Comparison of ENCODE assay signal across 14 cellular contexts in genomic region chr7:124930655-124931597, GRCh38. TPM values are rescaled to one million over a fixed set of nuclear protein-coding genes. Genes with fewer than 3 reads are reported as not detected.
DNase-seq lines count a peak whose midpoint lies in the region; ATAC-seq and TF ChIP-seq lines count a peak whose summit lies in the region.
"Had no signal": no experiment of that assay in that cellular context is flagged by ENCODE, and none has a peak within 500 bp of the region (broad histone marks: within the 10 kb centered on the region; RNA-seq: fewer than 3 reads in every experiment).

No MANE protein-coding gene starts in this region.

- H3K4me1 Mint-ChIP-seq in activated CD4-positive, alpha-beta T cell treated with anti-CD3 and anti-CD28 coated beads, Interleukin-2, amount 10 ng/mL, durations not matched to agents 7 days and 5 days = peaks cover 33% of the 10 kb centered on the region
- peaks cover 8% of the 10 kb centered on the region for H3K4me1 Mint-ChIP-seq in memory B cell

- no peak for ATAC-seq in memory B cell (ENCODE audit: low read depth)

- no peaks in the 10 kb centered on the region for H3K9me3 Mint-ChIP-seq in activated CD4-positive, alpha-beta T cell treated with anti-CD3 and anti-CD28 coated beads, Interleukin-2, amount 10 ng/mL, durations not matched to agents 7 days and 5 days
- H3K9me3 Mint-ChIP-seq in memory B cell = no peaks in the 10 kb centered on the region
- H3K9me3 Mint-ChIP-seq: mesothelial cell of epicardium; stimulated activated memory B cell treated with anti-CD40 and anti-IgM and Interleukin-4, amounts not matched to agents 10 μg/mL and 1 μg/mL and 100 μg/mL, for 72 hours had no signal

- H3K9me3 ChIP-seq in SU-DHL-6 (ENCODE audit: insufficient read depth, low read length) = no peaks in the 10 kb centered on the region
- no peaks in the 10 kb centered on the region for H3K9me3 ChIP-seq in sigmoid colon
- H3K9me3 ChIP-seq: A549, ovary, upper lobe of left lung had no signal

- H3K36me3 ChIP-seq in SU-DHL-6 (ENCODE audit: low read length) = peaks cover 8% of the 10 kb centered on the region; the same call in 1 of the 2 replicates
- H3K36me3 ChIP-seq in sigmoid colon = no peaks in the 10 kb centered on the region
- H3K36me3 ChIP-seq: ovary, upper lobe of left lung had no signal

- no peak for TF ChIP-seq EP300 in sigmoid colon (IDR thresholded peaks at IDR 0.05)

- peaks cover 22% of the 10 kb centered on the region for H3K36me3 Mint-ChIP-seq in activated CD4-positive, alpha-beta T cell treated with anti-CD3 and anti-CD28 coated beads, Interleukin-2, amount 10 ng/mL, durations not matched to agents 7 days and 5 days (ENCODE audit: low read depth)
- peaks cover 13% of the 10 kb centered on the region for H3K36me3 Mint-ChIP-seq in memory B cell
- H3K36me3 Mint-ChIP-seq: mesothelial cell of epicardium had no signal

- H3K79me2 ChIP-seq in SU-DHL-6 (ENCODE audit: insufficient read depth, low read length) = peaks cover 31% of the 10 kb centered on the region

- H3K4me3 ChIP-seq in SU-DHL-6 (ENCODE audit: insufficient read depth, low read length, poor library complexity, severe bottlenecking) (no peak overlapping the region), sigmoid colon (no peak overlapping the region)

- no peak for DNase-seq in activated CD4-positive, alpha-beta T cell treated with anti-CD3 and anti-CD28 coated beads, Interleukin-2, amount 10 ng/mL, durations not matched to agents 7 days and 5 days
- no peak for DNase-seq in activated CD4-positive, alpha-beta T cell treated with anti-CD3 and anti-CD28 coated beads, Interleukin-2, amount 50 U/mL, for 1 hour
- DNase-seq in memory B cell (ENCODE audit: low spot score in 2 of 2) = no peak
- peak; percentile 57 for DNase-seq in sigmoid colon
- DNase-seq in SIG-M5 treated with dmso at 0.1 percent for 504 hours (lab: John Stamatoyannopoulos, UW; ENCODE audit: unreplicated experiment) = no peak
- no peak for DNase-seq in NCI-H2107 treated with DMSO at 0.1 percent for 48 hours (lab: John Stamatoyannopoulos, UW; ENCODE audit: unreplicated experiment)
- no peak for DNase-seq in effector CD4-positive, alpha-beta T cell
- DNase-seq: small intestine, upper lobe of left lung had no signal

- no peak for TF ChIP-seq POLR2A in sigmoid colon (IDR thresholded peaks at IDR 0.05)

- intact Hi-C loops in sigmoid colon (cut with DNase I) = no loop called here

- POLR2A ChIA-PET in activated CD4-positive, alpha-beta T cell treated with anti-CD3 and anti-CD28 coated beads, Interleukin-2, amount 10 ng/mL, durations not matched to agents 7 days and 5 days (lab: Charles Lee) = no interaction called here

- H3K27ac ChIP-seq in SU-DHL-6 (ENCODE audit: low read depth, low read length) (no peak overlapping the region), sigmoid colon (no peak overlapping the region)

- no peaks in the 10 kb centered on the region for H4K20me1 ChIP-seq in SU-DHL-6 (ENCODE audit: low read depth, low read length)

- CTCF ChIA-PET in activated CD4-positive, alpha-beta T cell treated with anti-CD3 and anti-CD28 coated beads, Interleukin-2, amount 10 ng/mL, durations not matched to agents 7 days and 5 days (lab: Charles Lee) = no interaction called here

- peaks cover 0 to 18% (median 10%) of the 10 kb centered on the region in 4 donors for H3K4me1 ChIP-seq in sigmoid colon

- peaks cover 6% of the 10 kb centered on the region for H3K27me3 Mint-ChIP-seq in activated CD4-positive, alpha-beta T cell treated with anti-CD3 and anti-CD28 coated beads, Interleukin-2, amount 10 ng/mL, durations not matched to agents 7 days and 5 days
- H3K27me3 Mint-ChIP-seq in memory B cell = no peaks in the 10 kb centered on the region
- H3K27me3 Mint-ChIP-seq: stimulated activated memory B cell treated with anti-CD40 and anti-IgM and Interleukin-4, amounts not matched to agents 10 μg/mL and 1 μg/mL and 100 μg/mL, for 72 hours had no signal

- H3F3A ChIP-seq in SU-DHL-6 (ENCODE audit: insufficient read depth) = peaks cover 17% of the 10 kb centered on the region; the same call in 1 of the 2 replicates

- no peak overlapping the region for H3K27ac Mint-ChIP-seq in activated CD4-positive, alpha-beta T cell treated with anti-CD3 and anti-CD28 coated beads, Interleukin-2, amount 10 ng/mL, durations not matched to agents 7 days and 5 days
- H3K27ac Mint-ChIP-seq in memory B cell = no peak overlapping the region

- H3K27me3 ChIP-seq in SU-DHL-6 (ENCODE audit: low read length) (no peaks in the 10 kb centered on the region), sigmoid colon (no peaks in the 10 kb centered on the region)
- H3K27me3 ChIP-seq: ovary, upper lobe of left lung had no signal

- WGBS in sigmoid colon, 2 donors = 77 to 83% methylated on average over 18 of the region's 18 CpGs

- H3K4me2 ChIP-seq in SU-DHL-6 (ENCODE audit: low read depth, low read length, poor library complexity, severe bottlenecking) = peak overlapping the region; percentile 90

- TF ChIP-seq CTCF in SU-DHL-6 (IDR thresholded peaks at IDR 0.05; ENCODE audit: insufficient read depth, low read length, poor library complexity, severe bottlenecking) (no peak), sigmoid colon (IDR thresholded peaks at IDR 0.05) (no peak)

- no peak overlapping the region for H2AFZ ChIP-seq in SU-DHL-6 (ENCODE audit: low read depth, low read length, severe bottlenecking)

- H3K4me3 Mint-ChIP-seq in activated CD4-positive, alpha-beta T cell treated with anti-CD3 and anti-CD28 coated beads, Interleukin-2, amount 10 ng/mL, durations not matched to agents 7 days and 5 days = peak overlapping the region; percentile 25
- peak overlapping the region; percentile 16 for H3K4me3 Mint-ChIP-seq in memory B cell

- no peak overlapping the region for H3K9ac ChIP-seq in SU-DHL-6 (ENCODE audit: low read length)

- H3K9me2 ChIP-seq in SU-DHL-6 (replicated peaks; ENCODE audit: insufficient read depth, low read length) = no peaks in the 10 kb centered on the region

RNA-seq across cellular contexts. Expression of gene POT1, which starts 1.3 kb away (rescaled TPM):
- 10 to 100 TPM; 27.8 to 36.2 TPM for total RNA-seq in activated CD4-positive, alpha-beta T cell treated with anti-CD3 and anti-CD28 coated beads, Interleukin-2, amount 10 ng/mL, durations not matched to agents 7 days and 5 days
- total RNA-seq in sigmoid colon = 10 to 100 TPM; 18.9 to 26.2 (median 24.4) TPM
- polyA plus RNA-seq in sigmoid colon = 1 to 10 TPM; 3.6 to 9.1 (median 9.0) TPM
